ENCODE assay signal across 24 cellular contexts in genomic region chr10:17349717-17350116, GRCh38.
DNase-seq lines count a peak whose midpoint lies in the region; ATAC-seq, FAIRE-seq and TF ChIP-seq lines count a peak whose summit lies in the region.
"Had no signal": no experiment of that assay in that cellular context is flagged by ENCODE, and none has a peak within 500 bp of the region (broad histone marks: within the 10 kb centered on the region; RNA-seq: fewer than 3 reads in every experiment).

No MANE protein-coding gene starts in this region.

- CTCF ChIA-PET in K562 (lab: Yijun Ruan, JAX; ENCODE audit: low intra/inter-chr PET ratio): no interaction called here

- H3K27ac ChIP-seq in K562 (ENCODE audit: extremely low read depth, low read depth, low read length): no peak overlapping the region
- H3K27ac ChIP-seq in foreskin keratinocyte: peak overlapping the region; percentile 43
- no peak overlapping the region for H3K27ac ChIP-seq in osteoblast (ENCODE audit: low read depth, low read length)
- H3K27ac ChIP-seq: hepatocyte, SJSA1 had no signal

- peak; percentile 29 for FAIRE-seq in K562 (lab: Jason Lieb, UNC)
- FAIRE-seq: GM12878, HepG2 had no signal

- H3K36me3 ChIP-seq in K562 (ENCODE audit: control insufficient read depth, insufficient read depth, low read length): no peaks in the 10 kb centered on the region
- no peaks in the 10 kb centered on the region for H3K36me3 ChIP-seq in osteoblast (ENCODE audit: insufficient read depth, low read length)
- H3K36me3 ChIP-seq: SJSA1 had no signal

- H3K9ac ChIP-seq in K562 (ENCODE audit: insufficient read depth in 1 of 2, low read depth in 2 of 2, low read length in 2 of 2): no peak overlapping the region; a peak in 1 of 4 replicates

- TF ChIP-seq EP300 in K562 (IDR thresholded peaks at IDR 0.05; ENCODE audit: low read length): no peak

- POLR2A ChIA-PET in K562 (lab: Yijun Ruan, JAX): no interaction called here

- TF ChIP-seq CTCF in K562 (IDR thresholded peaks at IDR 0.05 in 2 of 3, conservative IDR thresholded peaks at IDR 0.05 in 1 of 3; ENCODE audit: insufficient read depth in 2 of 3, low read depth in 1 of 3, low read length in 3 of 3) (no peak), foreskin keratinocyte (conservative IDR thresholded peaks at IDR 0.05) (no peak), osteoblast (IDR thresholded peaks at IDR 0.05; ENCODE audit: extremely low read depth, low read depth, low read length) (no peak)

- BruUV-seq in K562 (replicated peaks; lab: Mats Ljungman, UMichigan): no TSS peak

- 67% methylated on average over 1 of the region's 1 CpG for WGBS in K562 (ENCODE audit: insufficient coverage, low coverage, missing lambda C conversion rate)

- H3K9me1 ChIP-seq in K562 (ENCODE audit: control insufficient read depth, insufficient read depth, low read length): no peaks in the 10 kb centered on the region

- H3K27me3 ChIP-seq in K562 (ENCODE audit: control insufficient read depth in 2 of 2, insufficient read depth in 2 of 2, low read length in 2 of 2) (no peaks in the 10 kb centered on the region), foreskin keratinocyte (no peaks in the 10 kb centered on the region), osteoblast (ENCODE audit: insufficient read depth, low read length) (no peaks in the 10 kb centered on the region)
- H3K27me3 ChIP-seq: hepatocyte had no signal

- H3K4me1 ChIP-seq in K562 (replicated peaks in 1 of 2; ENCODE audit: control insufficient read depth in 2 of 2, insufficient read depth in 2 of 2, low read length in 2 of 2): peaks cover 3 to 13% of the 10 kb centered on the region in 2 experiments; a peak in 3 of 5 replicates
- H3K4me1 ChIP-seq in foreskin keratinocyte: peaks cover 41% of the 10 kb centered on the region
- peaks cover 15% of the 10 kb centered on the region for H3K4me1 ChIP-seq in osteoblast (ENCODE audit: insufficient read depth, low read length)
- H3K4me1 ChIP-seq: SJSA1 had no signal

- in situ Hi-C loops in K562 (cut with MboI): no loop called here

- no peaks in the 10 kb centered on the region for H3K9me3 ChIP-seq in K562 (replicated peaks; ENCODE audit: control insufficient read depth, insufficient read depth, low read depth, low read length)
- H3K9me3 ChIP-seq in osteoblast (ENCODE audit: low read depth, low read length): no peaks in the 10 kb centered on the region
- H3K9me3 ChIP-seq: SJSA1 had no signal

- H2AFZ ChIP-seq in K562 (ENCODE audit: low read depth, low read length) (peak overlapping the region; percentile 94), osteoblast (ENCODE audit: low read length) (no peak overlapping the region)

- H3K79me2 ChIP-seq in K562 (ENCODE audit: control insufficient read depth, insufficient read depth, low read length): no peaks in the 10 kb centered on the region
- H3K79me2 ChIP-seq in osteoblast (ENCODE audit: insufficient read depth, low read length): no peaks in the 10 kb centered on the region
- H3K79me2 ChIP-seq: hepatocyte had no signal

- H4K20me1 ChIP-seq in K562 (replicated peaks; ENCODE audit: control insufficient read depth, insufficient read depth, low read length): no peaks in the 10 kb centered on the region
- H4K20me1 ChIP-seq in osteoblast (ENCODE audit: insufficient read depth, low read length): no peaks in the 10 kb centered on the region

- no peak for TF ChIP-seq POLR2A in K562 (conservative IDR thresholded peaks at IDR 0.05)

- H3K4me2 ChIP-seq in K562 (ENCODE audit: insufficient read depth, low read length) (no peak overlapping the region), osteoblast (ENCODE audit: insufficient read depth, low read length) (no peak overlapping the region)

- intact Hi-C loops in K562 (cut with micrococcal nuclease): no loop called here

- TF ChIP-seq RAD21 in K562 (CRISPR knock-in tag; conservative IDR thresholded peaks at IDR 0.05 in 1 of 2, IDR thresholded peaks at IDR 0.05 in 1 of 2): no peak

- ATAC-seq in K562 (no peak), foreskin keratinocyte (no peak)
- ATAC-seq: activated naive CD8-positive, alpha-beta T cell treated with anti-CD3 and anti-CD28 coated beads, Interleukin-2, amount 50 U/mL, for 24 hours; activated T-cell treated with anti-CD3 and anti-CD28 coated beads, Interleukin-2, amount 50 U/mL, for 4 hours; GM12878; HepG2 had no signal

- no peak overlapping the region for H3K4me3 ChIP-seq in K562
- H3K4me3 ChIP-seq in osteoblast (ENCODE audit: insufficient read depth, low read length): no peak overlapping the region
- H3K4me3 ChIP-seq: GM12878, hepatocyte, SJSA1 had no signal

- DNase-seq in ELR (ENCODE audit: low read depth) (peak; percentile 44), LoVo (ENCODE audit: low spot score) (peak; percentile 24), K562 (ENCODE audit: extremely low read depth in 1 of 4, low spot score in 3 of 4) (no peak), foreskin keratinocyte (peak in 1 of 2 donors; percentile 59), anterior cingulate cortex (lab: John Stamatoyannopoulos, UW) (no peak), UCSD-AML1 (lab: John Stamatoyannopoulos, UW; ENCODE audit: unreplicated experiment) (no peak), NCI-H226 (no peak), osteoblast (ENCODE audit: insufficient read length, low spot score, missing footprints) (no peak)
- DNase-seq: activated CD4-positive, alpha-beta T cell treated with anti-CD3 and anti-CD28 coated beads, Interleukin-2, amount 50 U/mL, for 1 hour; activated CD4-positive, CD25-positive, alpha-beta regulatory T cell; activated gamma-delta T cell treated with Interleukin-2 at 50 U/mL for 16 hours; activated naive CD8-positive, alpha-beta T cell treated with anti-CD3 and anti-CD28 coated beads, Interleukin-2, amount 50 U/mL, for 24 hours; activated T-cell treated with anti-CD3 and anti-CD28 coated beads, Interleukin-2, amount 50 U/mL, for 4 hours; CD8-positive, alpha-beta memory T cell; DMS 273 treated with DMSO at 0.1 percent for 48 hours; H9; NCI-H2107; NCI-H82; stimulated activated CD4-positive, alpha-beta T cell treated with anti-CD3 and anti-CD28 coated beads, Interleukin-4, amount 100 ng/mL, for 24 hours; trophoblast cell had no signal

TF ChIP-seq in K562, 482 proteins besides CTCF, POLR2A, EP300 and RAD21 (continues in another document):
- no peak for TF ChIP-seq ZNF197 (CRISPR knock-in tag; IDR thresholded peaks at IDR 0.05; ENCODE audit: low read depth)
- no peak for TF ChIP-seq SMARCE1 (IDR thresholded peaks at IDR 0.05)
- no peak for TF ChIP-seq KLF13 (tag; IDR thresholded peaks at IDR 0.05; ENCODE audit: borderline replicate concordance, low read depth)
- TF ChIP-seq KDM4B (IDR thresholded peaks at IDR 0.05; ENCODE audit: borderline replicate concordance in 2 of 2, low read depth in 1 of 2): no peak
- TF ChIP-seq E2F8 (IDR thresholded peaks at IDR 0.05; ENCODE audit: low read depth, partially characterized antibody): no peak
- TF ChIP-seq NCOA6 (IDR thresholded peaks at IDR 0.05): no peak
- no peak for TF ChIP-seq TSC22D4 (tag; IDR thresholded peaks at IDR 0.05)
- TF ChIP-seq, protein P1, sequence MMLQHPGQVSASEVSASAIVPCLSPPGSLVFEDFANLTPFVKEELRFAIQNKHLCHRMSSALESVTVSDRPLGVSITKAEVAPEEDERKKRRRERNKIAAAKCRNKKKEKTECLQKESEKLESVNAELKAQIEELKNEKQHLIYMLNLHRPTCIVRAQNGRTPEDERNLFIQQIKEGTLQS (IDR thresholded peaks at IDR 0.05): no peak
- TF ChIP-seq, protein P1 (CRISPR knock-in tag; conservative IDR thresholded peaks at IDR 0.05): no peak
- no peak for TF ChIP-seq KLF1 (tag; IDR thresholded peaks at IDR 0.05)
- no peak for TF ChIP-seq CSDE1 (IDR thresholded peaks at IDR 0.05)
- no peak for TF ChIP-seq ZNF121 (CRISPR knock-in tag; conservative IDR thresholded peaks at IDR 0.05)
- no peak for TF ChIP-seq NFATC3 (IDR thresholded peaks at IDR 0.05)
- no peak for TF ChIP-seq SPI1 (IDR thresholded peaks at IDR 0.05; ENCODE audit: borderline replicate concordance, low read depth, low read length)
- no peak for TF ChIP-seq PTBP1 (IDR thresholded peaks at IDR 0.05; ENCODE audit: low read depth, low read length)
- TF ChIP-seq ZNF408 (CRISPR knock-in tag; IDR thresholded peaks at IDR 0.05; ENCODE audit: low read depth): no peak
- no peak for TF ChIP-seq BRD4 (IDR thresholded peaks at IDR 0.05)
- TF ChIP-seq ARNT (IDR thresholded peaks at IDR 0.05): no peak
- TF ChIP-seq HNRNPUL1 (IDR thresholded peaks at IDR 0.05; ENCODE audit: low read length): no peak
- no peak for TF ChIP-seq CREM (IDR thresholded peaks at IDR 0.05; ENCODE audit: low read depth)

Comparison
In these comparisons a context has a peak if more than half of its experiments do, and no peak if none do; other contexts are left out.
1. DNase-seq: peak in ELR (single experiment) and LoVo (single experiment); none in K562 (0 of 4), anterior cingulate cortex (0 of 58), UCSD-AML1 (single experiment), NCI-H226 (single experiment) and osteoblast (single experiment).